ENCODE assay signal across 15 cellular contexts in the genomic region with DNA sequence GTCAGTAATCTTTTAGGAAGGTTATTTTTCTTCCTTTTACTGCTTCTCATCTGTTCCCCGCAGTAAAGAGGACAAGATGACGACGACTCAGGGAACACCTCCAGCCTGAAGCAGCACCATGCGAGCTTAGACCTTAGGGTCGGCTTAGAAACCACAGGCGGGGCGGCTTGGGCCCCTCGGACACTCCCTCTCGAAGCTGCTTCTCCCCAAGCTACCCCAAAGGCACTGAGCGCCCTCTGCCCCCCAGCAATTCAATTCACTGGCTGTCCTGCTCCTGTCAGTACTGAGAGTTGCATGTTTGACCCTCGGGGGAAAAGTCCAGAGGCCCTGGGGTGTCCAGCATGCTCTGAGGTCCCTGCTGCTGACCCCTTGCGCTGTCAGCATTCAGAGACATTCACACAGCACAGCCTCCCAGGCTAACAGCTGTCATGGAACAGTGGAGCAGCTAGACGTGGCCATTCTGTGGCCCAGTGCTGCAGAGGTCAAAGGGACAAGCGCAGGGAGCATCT.
DNase-seq lines count a peak whose midpoint lies in the region; ATAC-seq and TF ChIP-seq lines count a peak whose summit lies in the region.
"Had no signal": no experiment of that assay in that cellular context is flagged by ENCODE, and none has a peak within 500 bp of the region (broad histone marks: within the 10 kb centered on the region; RNA-seq: fewer than 3 reads in every experiment).

No MANE protein-coding gene starts in this region.

- H3K4me2 ChIP-seq in GM23338: no peak overlapping the region
- peak overlapping the region; percentile 61 for H3K4me2 ChIP-seq in skeletal muscle satellite cell (ENCODE audit: low read length)

- no peaks in the 10 kb centered on the region for H3K9me3 Mint-ChIP-seq in GM23338
- H3K9me3 Mint-ChIP-seq in MCF 10A (ENCODE audit: unreplicated experiment): no peaks in the 10 kb centered on the region
- H3K9me3 Mint-ChIP-seq in activated CD8-positive, alpha-beta T cell treated with anti-CD3 and anti-CD28 coated beads for 36 hours: no peaks in the 10 kb centered on the region

- H3K4me1 Mint-ChIP-seq in GM23338 (peaks cover 27% of the 10 kb centered on the region), MCF 10A (ENCODE audit: insufficient read depth, unreplicated experiment) (peaks cover 59% of the 10 kb centered on the region)
- peaks cover 11% of the 10 kb centered on the region for H3K4me1 Mint-ChIP-seq in activated CD8-positive, alpha-beta T cell treated with anti-CD3 and anti-CD28 coated beads for 36 hours (ENCODE audit: low read depth)

- H3K27me3 ChIP-seq in GM23338 (ENCODE audit: insufficient read depth) (no peaks in the 10 kb centered on the region), left lung (no peaks in the 10 kb centered on the region), skeletal muscle satellite cell (ENCODE audit: control insufficient read depth, insufficient read depth, low read length) (no peaks in the 10 kb centered on the region)
- H3K27me3 ChIP-seq: BLaER1 had no signal

- H3K9ac ChIP-seq in skeletal muscle satellite cell (ENCODE audit: low read depth, low read length): peak overlapping the region; percentile 81
- H3K9ac ChIP-seq: BLaER1 had no signal

- in situ Hi-C loops in GM13976 (cut with MboI; ENCODE audit: low sequenced_read_pairs, unreplicated experiment): no loop called here

- H3K36me3 ChIP-seq in GM23338 (ENCODE audit: insufficient read depth) (no peaks in the 10 kb centered on the region), left lung (no peaks in the 10 kb centered on the region), skeletal muscle satellite cell (ENCODE audit: insufficient read depth, low read length) (no peaks in the 10 kb centered on the region)
- H3K36me3 ChIP-seq: BLaER1 had no signal

- H3K4me1 ChIP-seq in GM23338 (ENCODE audit: insufficient read depth) (peaks cover 17% of the 10 kb centered on the region), left lung (peaks cover 54 to 76% of the 10 kb centered on the region in 2 donors), skeletal muscle satellite cell (ENCODE audit: control insufficient read depth, insufficient read depth, low read length) (peaks cover 85% of the 10 kb centered on the region)

- no peaks in the 10 kb centered on the region for H4K20me1 ChIP-seq in GM23338 (replicated peaks; ENCODE audit: insufficient read depth)
- H4K20me1 ChIP-seq: BLaER1 had no signal

- H2AFZ ChIP-seq in GM23338: no peak overlapping the region

- POLR2A ChIA-PET in MCF 10A (lab: Yijun Ruan, JAX): interaction anchor here (0.9 to 2.6 kb wide), 3 partner anchors 17 to 111 kb away, joined by 4 to 29 read pairs (median 15); no protein-coding TSS in a partner anchor
- POLR2A ChIA-PET in activated CD8-positive, alpha-beta T cell treated with anti-CD3 and anti-CD28 coated beads for 36 hours (lab: Charles Lee): no interaction called here

- peaks cover 2% of the 10 kb centered on the region for H3K27me3 Mint-ChIP-seq in GM23338 (ENCODE audit: insufficient read depth, low read depth, poor library complexity)
- no peaks in the 10 kb centered on the region for H3K27me3 Mint-ChIP-seq in MCF 10A (ENCODE audit: insufficient read depth, unreplicated experiment)
- peaks cover 8% of the 10 kb centered on the region for H3K27me3 Mint-ChIP-seq in activated CD8-positive, alpha-beta T cell treated with anti-CD3 and anti-CD28 coated beads for 36 hours

- DNase-seq in GM23338 (ENCODE audit: low spot score) (no peak), MCF 10A (ENCODE audit: unreplicated experiment) (no peak), left lung (no peak), GM13976 (ENCODE audit: low spot score) (no peak)
- no peak for DNase-seq in activated CD8-positive, alpha-beta T cell treated with anti-CD3 and anti-CD28 coated beads for 36 hours
- DNase-seq: activated CD4-positive, CD25-positive, alpha-beta regulatory T cell; activated T-cell treated with anti-CD3 and anti-CD28 coated beads, Interleukin-2, amount 50 U/mL, for 48 hours; erythroblast; NCI-H510A; SIG-M5 had no signal

- CTCF ChIA-PET in MCF 10A (lab: Yijun Ruan, JAX): interaction anchor here (1.9 to 2.1 kb wide), 2 partner anchors 21 to 123 kb away, joined by 7 to 8 read pairs; no protein-coding TSS in a partner anchor
- CTCF ChIA-PET in activated CD8-positive, alpha-beta T cell treated with anti-CD3 and anti-CD28 coated beads for 36 hours (lab: Charles Lee): no interaction called here

- intact Hi-C loops in MCF 10A (cut with micrococcal nuclease) (loop anchor here (5.0 kb wide), 2 partner anchors 44 to 299 kb away; no protein-coding TSS in a partner anchor), left lung (cut with DNase I) (no loop called here)
- intact Hi-C loops in activated CD8-positive, alpha-beta T cell treated with anti-CD3 and anti-CD28 coated beads for 36 hours (cut with micrococcal nuclease): no loop called here

- no peak overlapping the region for H3K27ac ChIP-seq in GM23338 (ENCODE audit: low read depth)
- peak overlapping the region; percentile 47 to 91 for H3K27ac ChIP-seq in left lung
- H3K27ac ChIP-seq: BLaER1, HL-60 had no signal

- H3K27ac Mint-ChIP-seq in GM23338: no peak overlapping the region
- H3K27ac Mint-ChIP-seq in MCF 10A (ENCODE audit: low read depth, unreplicated experiment): peak overlapping the region; percentile 90
- no peak overlapping the region for H3K27ac Mint-ChIP-seq in activated CD8-positive, alpha-beta T cell treated with anti-CD3 and anti-CD28 coated beads for 36 hours

- ATAC-seq in GM23338 (peak; percentile 19; the same call in 2 of the 3 replicates), left lung (no peak), GM19452 (IDR thresholded peaks at IDR 0.05; ENCODE audit: unreplicated experiment) (no peak), GM21447 (IDR thresholded peaks at IDR 0.05; ENCODE audit: unreplicated experiment) (no peak)
- ATAC-seq in activated CD8-positive, alpha-beta T cell treated with anti-CD3 and anti-CD28 coated beads for 36 hours: no peak

- H3K4me3 Mint-ChIP-seq in GM23338: no peak overlapping the region
- H3K4me3 Mint-ChIP-seq in MCF 10A (ENCODE audit: unreplicated experiment): no peak overlapping the region
- H3K4me3 Mint-ChIP-seq in activated CD8-positive, alpha-beta T cell treated with anti-CD3 and anti-CD28 coated beads for 36 hours: no peak overlapping the region

- no TSS peak for BruUV-seq in MCF 10A (replicated peaks; lab: Mats Ljungman, UMichigan)

- H3K4me3 ChIP-seq in GM23338: no peak overlapping the region
- no peak overlapping the region for H3K4me3 ChIP-seq in left lung
- H3K4me3 ChIP-seq in skeletal muscle satellite cell (ENCODE audit: low read length): no peak overlapping the region
- H3K4me3 ChIP-seq: BLaER1 had no signal

- peaks cover 3% of the 10 kb centered on the region; the same call in 1 of the 2 replicates for H3K9me2 ChIP-seq in GM23338 (ENCODE audit: insufficient read depth)

- peak in 1 of 2 experiments; percentile 37; a peak in 2 of 4 replicates for TF ChIP-seq CTCF in GM23338 (conservative IDR thresholded peaks at IDR 0.05; ENCODE audit: low read depth in 2 of 2)
- TF ChIP-seq CTCF in MCF 10A (IDR thresholded peaks at IDR 0.05; ENCODE audit: unreplicated experiment): no peak
- TF ChIP-seq CTCF in left lung (IDR thresholded peaks at IDR 0.05): no peak
- no peak for TF ChIP-seq CTCF in GM13976 (IDR thresholded peaks at IDR 0.05; ENCODE audit: borderline replicate concordance, control extremely low read depth, extremely low read depth, insufficient read depth, missing control alignments)
- no peak for TF ChIP-seq CTCF in activated CD8-positive, alpha-beta T cell treated with anti-CD3 and anti-CD28 coated beads for 36 hours (IDR thresholded peaks at IDR 0.05)

- H3K79me2 ChIP-seq in GM23338 (replicated peaks; ENCODE audit: insufficient read depth): no peaks in the 10 kb centered on the region

- no peaks in the 10 kb centered on the region for H3K9me3 ChIP-seq in left lung
- H3K9me3 ChIP-seq in skeletal muscle satellite cell (replicated peaks; ENCODE audit: low read length): no peaks in the 10 kb centered on the region
- H3K9me3 ChIP-seq: BLaER1 had no signal

- H3F3A ChIP-seq in GM23338 (replicated peaks; ENCODE audit: low read depth): no peaks in the 10 kb centered on the region

- no peaks in the 10 kb centered on the region for H3K36me3 Mint-ChIP-seq in GM23338 (ENCODE audit: low read depth)
- H3K36me3 Mint-ChIP-seq in MCF 10A (ENCODE audit: insufficient read depth, unreplicated experiment): peaks cover 43% of the 10 kb centered on the region
- H3K36me3 Mint-ChIP-seq in activated CD8-positive, alpha-beta T cell treated with anti-CD3 and anti-CD28 coated beads for 36 hours (ENCODE audit: low read depth): no peaks in the 10 kb centered on the region
